17 cellular contexts compared by ENCODE assay signal in genomic region chr2:3648652-3649177, GRCh38. TPM values are rescaled to one million over a fixed set of nuclear protein-coding genes. Genes with fewer than 3 reads are reported as not detected.
DNase-seq lines count a peak whose midpoint lies in the region; ATAC-seq and TF ChIP-seq lines count a peak whose summit lies in the region.
"Had no signal": no experiment of that assay in that cellular context is flagged by ENCODE, and none has a peak within 500 bp of the region (broad histone marks: within the 10 kb centered on the region; RNA-seq: fewer than 3 reads in every experiment).

No MANE protein-coding gene starts in this region.

- no peak for ATAC-seq in natural killer cell treated with Interleukin-12 subunit alpha and Interleukin-12 subunit beta and Interleukin-15 and Interleukin-18, amount 100 ng/mL, for 72 hours
- ATAC-seq in natural killer cell (no peak), HG03139 (IDR thresholded peaks at IDR 0.05; ENCODE audit: unreplicated experiment) (no peak), HG02885 (IDR thresholded peaks at IDR 0.05; ENCODE audit: poor library complexity, unreplicated experiment) (no peak)
- ATAC-seq: A549 had no signal

- H3K27me3 ChIP-seq in osteoblast (ENCODE audit: insufficient read depth, low read length): no peaks in the 10 kb centered on the region

- no peaks in the 10 kb centered on the region for H3K36me3 ChIP-seq in osteoblast (ENCODE audit: insufficient read depth, low read length)

- H3K9me3 ChIP-seq in osteoblast (ENCODE audit: low read depth, low read length): no peaks in the 10 kb centered on the region
- H3K9me3 ChIP-seq: A549 had no signal

- no peak overlapping the region for H3K27ac ChIP-seq in osteoblast (ENCODE audit: low read depth, low read length)
- H3K27ac ChIP-seq: 22Rv1, A549, GM23248 had no signal

- no peak overlapping the region for H3K4me3 Mint-ChIP-seq in natural killer cell treated with Interleukin-12 subunit alpha and Interleukin-12 subunit beta and Interleukin-15 and Interleukin-18, amount 100 ng/mL, for 72 hours
- H3K4me3 Mint-ChIP-seq in natural killer cell: no peak overlapping the region
- no peak overlapping the region for H3K4me3 Mint-ChIP-seq in glutamatergic neuron (ENCODE audit: unreplicated experiment)
- no peak overlapping the region for H3K4me3 Mint-ChIP-seq in osteocyte (ENCODE audit: unreplicated experiment)
- H3K4me3 Mint-ChIP-seq: CD14-positive monocyte had no signal

- H3K27ac Mint-ChIP-seq in natural killer cell treated with Interleukin-12 subunit alpha and Interleukin-12 subunit beta and Interleukin-15 and Interleukin-18, amount 100 ng/mL, for 72 hours: no peak overlapping the region
- H3K27ac Mint-ChIP-seq in natural killer cell (no peak overlapping the region), glutamatergic neuron (ENCODE audit: unreplicated experiment) (peak overlapping the region; percentile 48), osteocyte (ENCODE audit: unreplicated experiment) (no peak overlapping the region)
- H3K27ac Mint-ChIP-seq: CD14-positive monocyte; CD4-positive, alpha-beta memory T cell had no signal

- H3K36me3 Mint-ChIP-seq in natural killer cell treated with Interleukin-12 subunit alpha and Interleukin-12 subunit beta and Interleukin-15 and Interleukin-18, amount 100 ng/mL, for 72 hours: no peaks in the 10 kb centered on the region
- H3K36me3 Mint-ChIP-seq in natural killer cell: no peaks in the 10 kb centered on the region
- no peaks in the 10 kb centered on the region for H3K36me3 Mint-ChIP-seq in glutamatergic neuron (ENCODE audit: unreplicated experiment)
- H3K36me3 Mint-ChIP-seq in osteocyte (ENCODE audit: unreplicated experiment): no peaks in the 10 kb centered on the region
- H3K36me3 Mint-ChIP-seq: CD14-positive monocyte had no signal

- H3K79me2 ChIP-seq in osteoblast (ENCODE audit: insufficient read depth, low read length): no peaks in the 10 kb centered on the region

- intact Hi-C loops in natural killer cell (cut with micrococcal nuclease): no loop called here

- DNase-seq in natural killer cell treated with Interleukin-12 subunit alpha and Interleukin-12 subunit beta and Interleukin-15 and Interleukin-18, amount 100 ng/mL, for 72 hours (ENCODE audit: low spot score): peak; percentile 18
- DNase-seq in natural killer cell: no peak
- DNase-seq in glutamatergic neuron: no peak
- DNase-seq in osteoblast (ENCODE audit: insufficient read length, low spot score, missing footprints): peak; percentile 63
- no peak for DNase-seq in osteocyte (ENCODE audit: extremely low spot score, unreplicated experiment)
- DNase-seq: AML-193; Calu3; CD4-positive, alpha-beta memory T cell; DMS79 treated with DMSO at 0.1 percent for 48 hours; GF-D8; GM23248; HCEC 1CT had no signal

- H3K27me3 Mint-ChIP-seq in natural killer cell treated with Interleukin-12 subunit alpha and Interleukin-12 subunit beta and Interleukin-15 and Interleukin-18, amount 100 ng/mL, for 72 hours: peaks cover 0 to 5% of the 10 kb centered on the region in 2 donors
- H3K27me3 Mint-ChIP-seq in natural killer cell (ENCODE audit: low read depth in 2 of 2) (peaks cover 0 to 12% of the 10 kb centered on the region in 2 donors), glutamatergic neuron (ENCODE audit: unreplicated experiment) (peaks cover 6% of the 10 kb centered on the region), osteocyte (ENCODE audit: unreplicated experiment) (peaks cover 7% of the 10 kb centered on the region)

- H3K4me1 ChIP-seq in osteoblast (ENCODE audit: insufficient read depth, low read length): peaks cover 11% of the 10 kb centered on the region

- no peaks in the 10 kb centered on the region for H4K20me1 ChIP-seq in osteoblast (ENCODE audit: insufficient read depth, low read length)

- H3K4me3 ChIP-seq in osteoblast (ENCODE audit: insufficient read depth, low read length): no peak overlapping the region
- H3K4me3 ChIP-seq: A549, GM23248 had no signal

- no peaks in the 10 kb centered on the region for H3K9me3 Mint-ChIP-seq in natural killer cell treated with Interleukin-12 subunit alpha and Interleukin-12 subunit beta and Interleukin-15 and Interleukin-18, amount 100 ng/mL, for 72 hours
- H3K9me3 Mint-ChIP-seq in natural killer cell (no peaks in the 10 kb centered on the region), glutamatergic neuron (ENCODE audit: unreplicated experiment) (peaks cover 6% of the 10 kb centered on the region), osteocyte (ENCODE audit: unreplicated experiment) (no peaks in the 10 kb centered on the region)
- H3K9me3 Mint-ChIP-seq: CD4-positive, alpha-beta memory T cell had no signal

- H3K4me1 Mint-ChIP-seq in natural killer cell treated with Interleukin-12 subunit alpha and Interleukin-12 subunit beta and Interleukin-15 and Interleukin-18, amount 100 ng/mL, for 72 hours (ENCODE audit: low read depth in 2 of 2): peaks cover 13% of the 10 kb centered on the region in 2 donors
- H3K4me1 Mint-ChIP-seq in natural killer cell (peaks cover 15 to 16% of the 10 kb centered on the region in 2 donors), glutamatergic neuron (ENCODE audit: low read depth, unreplicated experiment) (peaks cover 14% of the 10 kb centered on the region), osteocyte (ENCODE audit: unreplicated experiment) (peaks cover 4% of the 10 kb centered on the region)

- no peak for TF ChIP-seq CTCF in natural killer cell (IDR thresholded peaks at IDR 0.05)
- no peak for TF ChIP-seq CTCF in glutamatergic neuron (IDR thresholded peaks at IDR 0.05; ENCODE audit: partially characterized antibody, unreplicated experiment)
- no peak for TF ChIP-seq CTCF in osteoblast (IDR thresholded peaks at IDR 0.05; ENCODE audit: extremely low read depth, low read depth, low read length)
- no peak for TF ChIP-seq CTCF in osteocyte (IDR thresholded peaks at IDR 0.05)

- H2AFZ ChIP-seq in osteoblast (ENCODE audit: low read length): no peak overlapping the region
- H2AFZ ChIP-seq: GM23248 had no signal

- no peak overlapping the region for H3K4me2 ChIP-seq in osteoblast (ENCODE audit: insufficient read depth, low read length)
- H3K4me2 ChIP-seq: A549 had no signal

RNA-seq across cellular contexts. Expression of gene ALLC, which starts 9.3 kb away (rescaled TPM):
- not detected for total RNA-seq in natural killer cell treated with Interleukin-12 subunit alpha and Interleukin-12 subunit beta and Interleukin-15 and Interleukin-18, amount 100 ng/mL, for 72 hours
- total RNA-seq in natural killer cell (not detected), glutamatergic neuron (ENCODE audit: unreplicated experiment) (not detected), osteoblast (not detected in 2 replicates), osteocyte (not detected in 2 replicates)
- total RNA-seq: Calu3; CD4-positive, alpha-beta memory T cell; GM23248 had no signal

RNA-seq across cellular contexts. Expression of gene COLEC11, which starts 53.8 kb away (rescaled TPM):
- under 1 TPM in 1 of 2 donors, not detected in 1; 0.48 TPM for total RNA-seq in natural killer cell treated with Interleukin-12 subunit alpha and Interleukin-12 subunit beta and Interleukin-15 and Interleukin-18, amount 100 ng/mL, for 72 hours
- total RNA-seq in natural killer cell (under 1 TPM in 1 of 3 donors, not detected in 2; 0.61 TPM), glutamatergic neuron (ENCODE audit: unreplicated experiment) (not detected), osteoblast (under 0.01 and 0.36 TPM in 2 replicates), osteocyte (not detected in 2 replicates)
- total RNA-seq: Calu3; CD4-positive, alpha-beta memory T cell; GM23248 had no signal

RNA-seq across cellular contexts. Expression of gene DCDC2C, which starts 54.7 kb away (rescaled TPM):
- total RNA-seq in natural killer cell treated with Interleukin-12 subunit alpha and Interleukin-12 subunit beta and Interleukin-15 and Interleukin-18, amount 100 ng/mL, for 72 hours: not detected
- not detected for total RNA-seq in natural killer cell
- total RNA-seq in glutamatergic neuron (ENCODE audit: unreplicated experiment): not detected
- total RNA-seq in osteoblast: not detected in 2 replicates
- not detected in 2 replicates for total RNA-seq in osteocyte
- total RNA-seq: Calu3; CD4-positive, alpha-beta memory T cell; GM23248 had no signal

Comparison
In these comparisons a context has a peak if more than half of its experiments do, and no peak if none do; other contexts are left out.
1. DNase-seq: peak in natural killer cell treated with Interleukin-12 subunit alpha and Interleukin-12 subunit beta and Interleukin-15 and Interleukin-18, amount 100 ng/mL, for 72 hours (single experiment) and osteoblast (single experiment); none in natural killer cell (single experiment), glutamatergic neuron (single experiment) and osteocyte (single experiment).